17 cellular contexts compared by ENCODE assay signal in the genomic region with DNA sequence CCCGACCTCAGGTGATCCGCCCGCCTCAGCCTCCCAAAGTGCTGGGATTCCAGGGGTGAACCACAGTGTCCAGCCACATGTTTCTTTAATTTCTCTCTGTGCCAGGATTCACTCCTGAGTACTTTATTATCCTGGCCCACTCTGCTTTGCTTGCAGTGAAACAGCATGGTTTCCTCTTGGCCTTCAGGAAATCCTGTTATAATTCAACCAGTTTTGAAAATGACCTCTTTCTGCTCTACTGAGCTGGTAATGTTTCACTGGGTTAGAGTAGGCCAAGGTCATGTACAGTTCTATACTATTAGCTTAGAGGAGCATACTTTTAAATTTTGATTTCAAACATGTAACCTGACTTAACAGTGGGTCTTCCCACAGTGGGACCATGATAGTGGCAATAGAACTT.
A peak's percentile ranks its signal among the peaks of the same experiment; 100 is the strongest.
DNase-seq lines count a peak whose midpoint lies in the region; ATAC-seq and TF ChIP-seq lines count a peak whose summit lies in the region.
"Had no signal": no experiment of that assay in that cellular context is flagged by ENCODE, and none has a peak within 500 bp of the region (broad histone marks: within the 10 kb centered on the region; RNA-seq: fewer than 3 reads in every experiment).

No MANE protein-coding gene starts in this region.

- H3K4me1 ChIP-seq in MM.1S (ENCODE audit: low read length): peaks cover 5% of the 10 kb centered on the region
- H3K4me1 ChIP-seq: thyroid gland had no signal

- no peaks in the 10 kb centered on the region for H3K9me3 Mint-ChIP-seq in activated CD8-positive, alpha-beta T cell treated with anti-CD3 and anti-CD28 coated beads for 36 hours

- no peaks in the 10 kb centered on the region for H3K27me3 ChIP-seq in MM.1S (replicated peaks; ENCODE audit: insufficient read depth, low read length)
- H3K27me3 ChIP-seq: cardiac muscle cell, thyroid gland had no signal

- H3K27ac ChIP-seq in MM.1S (ENCODE audit: low read length): no peak overlapping the region
- H3K27ac ChIP-seq: cardiac muscle cell, thyroid gland had no signal

- H3K4me3 ChIP-seq in MM.1S (ENCODE audit: low read length): no peak overlapping the region
- H3K4me3 ChIP-seq: cardiac muscle cell, thyroid gland had no signal

- intact Hi-C loops in activated CD8-positive, alpha-beta T cell treated with anti-CD3 and anti-CD28 coated beads for 36 hours (cut with micrococcal nuclease): no loop called here

- H3K4me1 Mint-ChIP-seq in activated CD8-positive, alpha-beta T cell treated with anti-CD3 and anti-CD28 coated beads for 36 hours (ENCODE audit: low read depth): peaks cover 11% of the 10 kb centered on the region

- POLR2A ChIA-PET in activated CD8-positive, alpha-beta T cell treated with anti-CD3 and anti-CD28 coated beads for 36 hours (lab: Charles Lee): no interaction called here

- H3K36me3 ChIP-seq in MM.1S (replicated peaks; ENCODE audit: insufficient read depth, low read length): no peaks in the 10 kb centered on the region
- H3K36me3 ChIP-seq: cardiac muscle cell, thyroid gland had no signal

- H3F3A ChIP-seq in MM.1S (ENCODE audit: insufficient read depth, low read length): no peaks in the 10 kb centered on the region

- no peaks in the 10 kb centered on the region for H3K79me2 ChIP-seq in MM.1S (ENCODE audit: low read length)

- DNase-seq in MM.1S (no peak), lung microvascular endothelial cell (ENCODE audit: low read depth in 2 of 2) (peak; percentile 71 to 89)
- DNase-seq in effector CD4-positive, alpha-beta T cell: no peak
- DNase-seq in activated CD8-positive, alpha-beta T cell treated with anti-CD3 and anti-CD28 coated beads for 36 hours: no peak
- DNase-seq: activated CD8-positive, alpha-beta memory T cell treated with anti-CD3 and anti-CD28 coated beads, Interleukin-2, amount 10 ng/mL, durations not matched to agents 7 days and 5 days; COR-L47; MV-4-11; NCI-H2107; NCI-H526 treated with DMSO at 0.1 percent for 48 hours; T-helper 17 cell; thyroid gland had no signal

- ATAC-seq in GM18870 (IDR thresholded peaks at IDR 0.05; ENCODE audit: unreplicated experiment) (peak; percentile 73), GM21825 (IDR thresholded peaks at IDR 0.05; ENCODE audit: unreplicated experiment) (peak; percentile 79), GM19351 (IDR thresholded peaks at IDR 0.05; ENCODE audit: unreplicated experiment) (no peak), GM19395 (IDR thresholded peaks at IDR 0.05; ENCODE audit: unreplicated experiment) (no peak)
- ATAC-seq in activated CD8-positive, alpha-beta T cell treated with anti-CD3 and anti-CD28 coated beads for 36 hours: no peak
- ATAC-seq: activated CD4-positive, CD25-positive, alpha-beta regulatory T cell treated with anti-CD3 and anti-CD28 coated beads, Interleukin-2, amount 50 U/mL, for 24 hours; activated CD8-positive, alpha-beta memory T cell treated with anti-CD3 and anti-CD28 coated beads, Interleukin-2, amount 10 ng/mL, durations not matched to agents 7 days and 5 days; T-helper 17 cell had no signal

- H3K9ac ChIP-seq in MM.1S (ENCODE audit: low read length): no peak overlapping the region

- H3K9me2 ChIP-seq in MM.1S (replicated peaks; ENCODE audit: insufficient read depth, low read length): no peaks in the 10 kb centered on the region

- no peak for TF ChIP-seq CTCF in MM.1S (IDR thresholded peaks at IDR 0.05; ENCODE audit: low read length)
- no peak for TF ChIP-seq CTCF in activated CD8-positive, alpha-beta T cell treated with anti-CD3 and anti-CD28 coated beads for 36 hours (IDR thresholded peaks at IDR 0.05)

- no peak overlapping the region for H3K4me3 Mint-ChIP-seq in activated CD8-positive, alpha-beta T cell treated with anti-CD3 and anti-CD28 coated beads for 36 hours
- H3K4me3 Mint-ChIP-seq: activated CD8-positive, alpha-beta memory T cell treated with anti-CD3 and anti-CD28 coated beads, Interleukin-2, amount 10 ng/mL, durations not matched to agents 7 days and 5 days; T-helper 17 cell had no signal

- no peaks in the 10 kb centered on the region for H3K9me3 ChIP-seq in MM.1S (replicated peaks; ENCODE audit: insufficient read depth, low read length)
- H3K9me3 ChIP-seq: thyroid gland had no signal

- CTCF ChIA-PET in activated CD8-positive, alpha-beta T cell treated with anti-CD3 and anti-CD28 coated beads for 36 hours (lab: Charles Lee): interaction anchor here (1.6 kb wide), 1 partner anchor 9 kb away, joined by 5 read pairs; no protein-coding TSS in a partner anchor

- H4K20me1 ChIP-seq in MM.1S (ENCODE audit: insufficient read depth, low read length): no peaks in the 10 kb centered on the region

- H3K27me3 Mint-ChIP-seq in activated CD8-positive, alpha-beta T cell treated with anti-CD3 and anti-CD28 coated beads for 36 hours: peaks cover 1% of the 10 kb centered on the region

- 0 out of 2 replicates have a peak overlapping the region, but pooled peaks have one; percentile 4 for H3K4me2 ChIP-seq in MM.1S (ENCODE audit: low read depth, low read length)

- no peak overlapping the region for H2AFZ ChIP-seq in MM.1S (ENCODE audit: low read length)

- H3K27ac Mint-ChIP-seq in activated CD8-positive, alpha-beta T cell treated with anti-CD3 and anti-CD28 coated beads for 36 hours: no peak overlapping the region
- H3K27ac Mint-ChIP-seq: activated CD8-positive, alpha-beta memory T cell treated with anti-CD3 and anti-CD28 coated beads, Interleukin-2, amount 10 ng/mL, durations not matched to agents 7 days and 5 days; T-helper 17 cell had no signal

- H3K36me3 Mint-ChIP-seq in activated CD8-positive, alpha-beta T cell treated with anti-CD3 and anti-CD28 coated beads for 36 hours (ENCODE audit: low read depth): no peaks in the 10 kb centered on the region

Comparison
In these comparisons a context has a peak if more than half of its experiments do, and no peak if none do; other contexts are left out.
1. ATAC-seq: peak in GM18870 (single experiment) and GM21825 (single experiment); none in activated CD8-positive, alpha-beta T cell treated with anti-CD3 and anti-CD28 coated beads for 36 hours (single experiment), GM19351 (single experiment) and GM19395 (single experiment).
2. DNase-seq: peak in lung microvascular endothelial cell (2 of 2); none in MM.1S (single experiment), effector CD4-positive, alpha-beta T cell (single experiment) and activated CD8-positive, alpha-beta T cell treated with anti-CD3 and anti-CD28 coated beads for 36 hours (single experiment).